In the genomic region with DNA sequence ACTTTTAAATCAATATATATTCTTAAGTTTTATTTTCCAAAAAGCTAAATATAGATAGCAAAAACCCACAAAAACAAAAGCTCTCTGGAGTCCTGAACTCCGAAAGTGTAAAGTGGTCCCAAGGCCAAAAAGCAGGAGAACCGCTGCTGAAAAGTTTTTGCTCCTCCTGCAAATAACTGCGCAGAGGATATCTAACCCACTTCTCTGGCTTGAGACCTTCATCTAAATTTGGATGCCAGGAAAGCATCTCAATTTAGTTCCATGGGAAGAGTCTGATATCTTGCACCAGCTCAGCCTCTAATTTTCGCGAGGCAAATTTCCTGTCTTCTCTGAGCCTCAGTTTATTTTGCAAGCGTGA, we compare ENCODE assay signal across 1 cellular context.
TF ChIP-seq lines count a peak whose summit lies in the region.

No MANE protein-coding gene starts in this region.

TF ChIP-seq in A549, 52 proteins besides CTCF, POLR2A, EP300 and RAD21 (continued from another document):
- no peak for TF ChIP-seq ATOH8 (CRISPR knock-in tag; IDR thresholded peaks at IDR 0.05; ENCODE audit: low read depth)
